Comparison of ENCODE assay signal across 13 cellular contexts in the genomic region with DNA sequence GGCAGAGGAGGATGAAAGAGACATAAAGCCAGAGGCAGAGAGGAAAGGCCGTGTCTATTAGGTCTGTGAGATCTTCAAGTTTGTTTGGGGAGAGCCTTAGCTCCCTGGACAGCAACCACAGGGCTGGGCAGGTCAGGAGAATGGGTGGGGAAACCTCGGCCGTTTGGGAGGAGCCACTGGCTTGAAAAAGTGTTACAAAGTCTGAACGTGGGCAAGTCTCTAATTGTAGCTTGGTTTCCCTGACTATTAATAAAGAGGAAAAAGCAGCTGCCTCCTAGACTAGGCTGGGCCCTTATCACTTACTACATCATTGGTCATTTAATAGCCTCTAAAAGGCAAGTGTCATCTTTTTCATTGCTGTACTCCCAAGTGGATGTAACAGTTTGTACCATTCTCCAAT. TPM values are rescaled to one million over a fixed set of nuclear protein-coding genes. Genes with fewer than 3 reads are reported as not detected.
DNase-seq lines count a peak whose midpoint lies in the region; ATAC-seq and TF ChIP-seq lines count a peak whose summit lies in the region.
"Had no signal": no experiment of that assay in that cellular context is flagged by ENCODE, and none has a peak within 500 bp of the region (broad histone marks: within the 10 kb centered on the region; RNA-seq: fewer than 3 reads in every experiment).

Gene CCDC17 (minus strand): TSS at position 83 of the 400 bp plus-strand sequence. CDS start 145 bp downstream, outside the sequence.

- DNase-seq in H9 (no peak), right cardiac atrium (no peak), DMS 273 (lab: John Stamatoyannopoulos, UW; ENCODE audit: unreplicated experiment) (no peak), retina (no peak), NCI-H1105 (lab: John Stamatoyannopoulos, UW) (no peak)
- DNase-seq in stimulated activated effector memory CD8-positive, alpha-beta T cell treated with anti-CD3 and anti-CD28 coated beads, Interleukin-12 subunit alpha, Interleukin-12 subunit beta, amount 100 ng/mL, for 72 hours (ENCODE audit: low spot score in 2 of 2), result no peak
- DNase-seq: activated CD4-positive, alpha-beta T cell treated with anti-CD3 and anti-CD28 coated beads for 48 hours; DMS53; NCI-H1092 treated with DMSO at 0.1 percent for 48 hours; NCI-H774 had no signal

- H2BK20ac ChIP-seq in H9 (ENCODE audit: low read depth, low read length, poor library complexity, severe bottlenecking), result no peak within 1 kb of the TSS

- intact Hi-C loops in right cardiac atrium (cut with DNase I), result no loop called here

- no peaks in the 10 kb centered on the region for H3K27me3 ChIP-seq in H9 (ENCODE audit: insufficient read depth, low read length)
- no peaks in the 10 kb centered on the region for H3K27me3 ChIP-seq in right cardiac atrium (ENCODE audit: control insufficient read depth, insufficient read depth)

- TF ChIP-seq CTCF in H9 (conservative IDR thresholded peaks at IDR 0.05), result no peak

- no peak within 1 kb of the TSS for H3K14ac ChIP-seq in H9 (ENCODE audit: insufficient read depth, low read length)

- no peak within 1 kb of the TSS for H3K4me2 ChIP-seq in H9 (ENCODE audit: insufficient read depth, insufficient read length, low read length)

- H4K20me1 ChIP-seq in H9 (ENCODE audit: control insufficient read depth, insufficient read depth, insufficient read length), result no peaks in the 10 kb centered on the region

- H4K91ac ChIP-seq in H9 (ENCODE audit: insufficient read length, low read depth, low read length), result no peak within 1 kb of the TSS

- no peak within 1 kb of the TSS for H2BK120ac ChIP-seq in H9 (ENCODE audit: low read depth, low read length, poor library complexity, severe bottlenecking)

- H3K27ac ChIP-seq in H9 (ENCODE audit: insufficient read length, low read depth, low read length) (no peak within 1 kb of the TSS), right cardiac atrium (ENCODE audit: low read length) (no peak within 1 kb of the TSS)

- H3K9me3 ChIP-seq in H9 (ENCODE audit: control insufficient read depth, low read depth, low read length), result no peaks in the 10 kb centered on the region
- no peaks in the 10 kb centered on the region for H3K9me3 ChIP-seq in right cardiac atrium (ENCODE audit: control insufficient read depth, low read length)

- no peak within 1 kb of the TSS for H2BK15ac ChIP-seq in H9 (ENCODE audit: low read depth, low read length)

- H2BK5ac ChIP-seq in H9 (ENCODE audit: insufficient read length, low read length), result no peak within 1 kb of the TSS

- H4K8ac ChIP-seq in H9 (replicated peaks; ENCODE audit: insufficient read length, low read depth, low read length), result no peak within 1 kb of the TSS

- H3K79me1 ChIP-seq in H9 (ENCODE audit: insufficient read depth, low read depth, low read length, poor library complexity, severe bottlenecking), result no peaks in the 10 kb centered on the region

- H3K27me3 Mint-ChIP-seq in H9 (ENCODE audit: low read depth), result no peaks in the 10 kb centered on the region
- H3K27me3 Mint-ChIP-seq in activated T-helper 17 cell treated with anti-CD3 and anti-CD28 coated beads, Interleukin-2, amount 50 U/mL, for 72 hours, result no peaks in the 10 kb centered on the region

- H3K79me2 ChIP-seq in H9 (ENCODE audit: insufficient read depth, low read length), result no peaks in the 10 kb centered on the region

- no peak within 1 kb of the TSS for H2AK5ac ChIP-seq in H9 (ENCODE audit: insufficient read length, low read length)

- no CpG with 5 or more reads among the region's 4 CpGs for WGBS in H9 (ENCODE audit: extremely low coverage, insufficient read length, low lambda C conversion rate)
- WGBS in right cardiac atrium, result 30% methylated on average over 4 of the region's 4 CpGs

- H3K4ac ChIP-seq in H9 (ENCODE audit: low read depth, low read length), result no peak within 1 kb of the TSS

- H3K18ac ChIP-seq in H9 (ENCODE audit: insufficient read length, low read depth, low read length), result no peak within 1 kb of the TSS

- H3K23me2 ChIP-seq in H9 (ENCODE audit: insufficient read length, low read depth, low read length, poor library complexity, severe bottlenecking), result no peaks in the 10 kb centered on the region

- no peak within 1 kb of the TSS for H2AFZ ChIP-seq in H9 (ENCODE audit: low read length)

- H2BK12ac ChIP-seq in H9 (ENCODE audit: insufficient read length, low read depth, low read length), result no peak within 1 kb of the TSS

- no peak within 1 kb of the TSS; a peak in 1 of 5 replicates for H3K4me3 Mint-ChIP-seq in H9
- H3K4me3 Mint-ChIP-seq in activated T-helper 17 cell treated with anti-CD3 and anti-CD28 coated beads, Interleukin-2, amount 50 U/mL, for 72 hours, result no peak within 1 kb of the TSS
- H3K4me3 Mint-ChIP-seq in stimulated activated effector memory CD8-positive, alpha-beta T cell treated with anti-CD3 and anti-CD28 coated beads, Interleukin-12 subunit alpha, Interleukin-12 subunit beta, amount 100 ng/mL, for 72 hours, result no peak within 1 kb of the TSS

- H3K4me1 ChIP-seq in H9 (ENCODE audit: insufficient read depth, low read length) (no peaks in the 10 kb centered on the region), right cardiac atrium (ENCODE audit: control insufficient read depth, insufficient read depth, low read length) (peaks cover 8% of the 10 kb centered on the region)

- H3T11ph ChIP-seq in H9 (ENCODE audit: low read length), result no peak within 1 kb of the TSS

- no peak for ATAC-seq in activated T-helper 17 cell treated with anti-CD3 and anti-CD28 coated beads, Interleukin-2, amount 50 U/mL, for 72 hours (replicated peaks)
- no peak for ATAC-seq in right cardiac atrium
- no peak for ATAC-seq in stimulated activated effector memory CD8-positive, alpha-beta T cell treated with anti-CD3 and anti-CD28 coated beads, Interleukin-12 subunit alpha, Interleukin-12 subunit beta, amount 100 ng/mL, for 72 hours
- no peak for ATAC-seq in GM21390 (IDR thresholded peaks at IDR 0.05; ENCODE audit: unreplicated experiment)
- ATAC-seq: GM12878 had no signal

- peak within 1 kb of the TSS; percentile 7 for H3K4me3 ChIP-seq in right cardiac atrium (ENCODE audit: low read length)
- H3K4me3 ChIP-seq: GM12878 had no signal

- H3K9ac ChIP-seq in H9 (ENCODE audit: extremely low read depth, insufficient read length, low read length), result no peak within 1 kb of the TSS

- no peak within 1 kb of the TSS for H4K5ac ChIP-seq in H9 (ENCODE audit: insufficient read length, low read depth, low read length)

- H3K56ac ChIP-seq in H9 (ENCODE audit: insufficient read length, low read depth, low read length), result no peak within 1 kb of the TSS

- H3K36me3 Mint-ChIP-seq in H9 (ENCODE audit: insufficient read depth in 1 of 3, low read depth in 3 of 3), result peaks cover 15 to 46% (median 32%) of the 10 kb centered on the region in 3 experiments; a peak in 6 of 7 replicates
- H3K36me3 Mint-ChIP-seq in activated T-helper 17 cell treated with anti-CD3 and anti-CD28 coated beads, Interleukin-2, amount 50 U/mL, for 72 hours (ENCODE audit: low read depth), result peaks cover 46% of the 10 kb centered on the region
- H3K36me3 Mint-ChIP-seq in stimulated activated effector memory CD8-positive, alpha-beta T cell treated with anti-CD3 and anti-CD28 coated beads, Interleukin-12 subunit alpha, Interleukin-12 subunit beta, amount 100 ng/mL, for 72 hours, result peaks cover 4% of the 10 kb centered on the region

- H3K23ac ChIP-seq in H9 (ENCODE audit: insufficient read length, low read depth, low read length), result no peak within 1 kb of the TSS

- no peaks in the 10 kb centered on the region for H3K9me3 Mint-ChIP-seq in H9
- H3K9me3 Mint-ChIP-seq in activated T-helper 17 cell treated with anti-CD3 and anti-CD28 coated beads, Interleukin-2, amount 50 U/mL, for 72 hours, result no peaks in the 10 kb centered on the region
- no peaks in the 10 kb centered on the region for H3K9me3 Mint-ChIP-seq in stimulated activated effector memory CD8-positive, alpha-beta T cell treated with anti-CD3 and anti-CD28 coated beads, Interleukin-12 subunit alpha, Interleukin-12 subunit beta, amount 100 ng/mL, for 72 hours

- peak within 1 kb of the TSS; percentile 25 to 92 (median 85); a peak in 6 of 7 replicates for H3K27ac Mint-ChIP-seq in H9
- peak within 1 kb of the TSS; percentile 50 for H3K27ac Mint-ChIP-seq in activated T-helper 17 cell treated with anti-CD3 and anti-CD28 coated beads, Interleukin-2, amount 50 U/mL, for 72 hours
- H3K27ac Mint-ChIP-seq in stimulated activated effector memory CD8-positive, alpha-beta T cell treated with anti-CD3 and anti-CD28 coated beads, Interleukin-12 subunit alpha, Interleukin-12 subunit beta, amount 100 ng/mL, for 72 hours, result peak within 1 kb of the TSS; percentile 79

- H3K4me1 Mint-ChIP-seq in H9, result peaks cover 0 to 4% of the 10 kb centered on the region in 2 experiments; a peak in 1 of 4 replicates
- no peaks in the 10 kb centered on the region for H3K4me1 Mint-ChIP-seq in activated T-helper 17 cell treated with anti-CD3 and anti-CD28 coated beads, Interleukin-2, amount 50 U/mL, for 72 hours
- no peaks in the 10 kb centered on the region for H3K4me1 Mint-ChIP-seq in stimulated activated effector memory CD8-positive, alpha-beta T cell treated with anti-CD3 and anti-CD28 coated beads, Interleukin-12 subunit alpha, Interleukin-12 subunit beta, amount 100 ng/mL, for 72 hours

RNA-seq across cellular contexts. Expression of gene CCDC17, which starts in this region (rescaled TPM):
- total RNA-seq in H9 (2021) (1.0 and 1.9 TPM in 2 replicates), right cardiac atrium (1 to 10 TPM in 3 of 4 donors, under 1 TPM in 1; 0.42 to 1.8 (median 1.1) TPM)
- total RNA-seq in activated T-helper 17 cell treated with anti-CD3 and anti-CD28 coated beads, Interleukin-2, amount 50 U/mL, for 72 hours, result 1 to 10 TPM; 4.4 to 4.7 TPM
- polyA plus RNA-seq in right cardiac atrium, result 0.93 TPM
